In genomic region chrX:152949114-152949513, GRCh38 we compare ENCODE assay signal across 32 cellular contexts. TPM values are rescaled to one million over a fixed set of nuclear protein-coding genes. Genes with fewer than 3 reads are reported as not detected.
"Had no signal": no experiment of that assay in that cellular context is flagged by ENCODE, and none has a peak within 500 bp of the region (broad histone marks: within the 10 kb centered on the region; RNA-seq: fewer than 3 reads in every experiment).

No MANE protein-coding gene starts in this region.

- H3K36me3 ChIP-seq: neural progenitor cell, ovary, right lobe of liver, transverse colon, upper lobe of right lung, uterus had no signal

- H3K9me3 ChIP-seq: ovary, psoas muscle, right lobe of liver, suprapubic skin, testis, tibial artery, transverse colon, upper lobe of right lung, uterus had no signal

- H3K4me3 Mint-ChIP-seq: naive thymus-derived CD4-positive, alpha-beta T cell; natural killer cell; nephron; neural progenitor cell; stimulated activated memory B cell treated with anti-CD40 and anti-IgM and Interleukin-4, amounts not matched to agents 10 μg/mL and 1 μg/mL and 100 μg/mL, for 72 hours; stimulated activated naive CD8-positive, alpha-beta T cell treated with anti-CD3 and anti-CD28 coated beads, Interleukin-15, amount 100 ng/mL, for 72 hours; type B pancreatic cell had no signal

- H3K9me3 Mint-ChIP-seq: naive thymus-derived CD4-positive, alpha-beta T cell; natural killer cell; stimulated activated memory B cell treated with anti-CD40 and anti-IgM and Interleukin-4, amounts not matched to agents 10 μg/mL and 1 μg/mL and 100 μg/mL, for 72 hours; stimulated activated naive CD8-positive, alpha-beta T cell treated with anti-CD3 and anti-CD28 coated beads, Interleukin-15, amount 100 ng/mL, for 72 hours; type B pancreatic cell had no signal

- H3K27ac Mint-ChIP-seq: naive thymus-derived CD4-positive, alpha-beta T cell; natural killer cell; nephron; neural progenitor cell; progenitor cell of endocrine pancreas; stimulated activated memory B cell treated with anti-CD40 and anti-IgM and Interleukin-4, amounts not matched to agents 10 μg/mL and 1 μg/mL and 100 μg/mL, for 72 hours; stimulated activated naive CD8-positive, alpha-beta T cell treated with anti-CD3 and anti-CD28 coated beads, Interleukin-15, amount 100 ng/mL, for 72 hours; type B pancreatic cell had no signal

- H3K4me3 ChIP-seq: neural progenitor cell, ovary, psoas muscle, right lobe of liver, skin epidermis, smooth muscle cell, suprapubic skin, testis, tibial artery, transverse colon, upper lobe of right lung, uterus had no signal

- H3K27ac ChIP-seq: neural progenitor cell, ovary, parathyroid adenoma, psoas muscle, right lobe of liver, skin epidermis, suprapubic skin, testis, tibial artery, transverse colon, upper lobe of right lung, uterus had no signal

- H3K36me3 Mint-ChIP-seq: natural killer cell, neural progenitor cell, type B pancreatic cell had no signal

- H3K4me1 Mint-ChIP-seq: naive thymus-derived CD4-positive, alpha-beta T cell; natural killer cell; neural progenitor cell; stimulated activated memory B cell treated with anti-CD40 and anti-IgM and Interleukin-4, amounts not matched to agents 10 μg/mL and 1 μg/mL and 100 μg/mL, for 72 hours; stimulated activated naive CD8-positive, alpha-beta T cell treated with anti-CD3 and anti-CD28 coated beads, Interleukin-15, amount 100 ng/mL, for 72 hours had no signal

- DNase-seq: naive thymus-derived CD4-positive, alpha-beta T cell; natural killer cell; occipital lobe; psoas muscle; right cardiac atrium; right lobe of liver; stimulated activated CD4-positive, alpha-beta T cell treated with anti-CD3 and anti-CD28 coated beads, Interleukin-15, amount 100 ng/mL, for 24 hours; stimulated activated CD4-positive, alpha-beta T cell treated with anti-CD3 and anti-CD28 coated beads, Interleukin-2, amount 100 ng/mL, for 24 hours; stimulated activated CD4-positive, alpha-beta T cell treated with anti-CD3 and anti-CD28 coated beads, Interleukin-2, amount 100 ng/mL, for 48 hours; stimulated activated CD4-positive, alpha-beta T cell treated with anti-CD3 and anti-CD28 coated beads, Interleukin-4, amount 100 ng/mL, for 24 hours; stimulated activated naive CD4-positive, alpha-beta T cell; stimulated activated naive CD8-positive, alpha-beta T cell treated with anti-CD3 and anti-CD28 coated beads, Interleukin-15, amount 100 ng/mL, for 72 hours; stimulated activated naive CD8-positive, alpha-beta T cell treated with anti-CD3 and anti-CD28 coated beads, Interleukin-15, Interleukin-2, amounts not matched to agents 100 U/mL and 50 U/mL, for 24 hours; substantia nigra; testis; tibial artery; transverse colon; upper lobe of right lung; uterus had no signal

- ATAC-seq: naive thymus-derived CD4-positive, alpha-beta T cell; natural killer cell; psoas muscle; right cardiac atrium; right lobe of liver; stimulated activated memory B cell treated with anti-CD40 and anti-IgM and Interleukin-4, amounts not matched to agents 10 μg/mL and 1 μg/mL and 100 μg/mL, for 72 hours; stimulated activated naive CD8-positive, alpha-beta T cell treated with anti-CD3 and anti-CD28 coated beads, Interleukin-15, amount 100 ng/mL, for 72 hours; stimulated activated naive CD8-positive, alpha-beta T cell treated with anti-CD3 and anti-CD28 coated beads, Interleukin-15, Interleukin-2, amounts not matched to agents 100 U/mL and 50 U/mL, for 24 hours; upper lobe of right lung had no signal

- H3K27me3 ChIP-seq: neural progenitor cell, ovary, right lobe of liver, suprapubic skin, testis, tibial artery, transverse colon, upper lobe of right lung had no signal

- H3K4me1 ChIP-seq: neural progenitor cell, parathyroid adenoma, psoas muscle, right lobe of liver, suprapubic skin, testis, tibial artery, transverse colon, upper lobe of right lung, uterus had no signal

RNA-seq across cellular contexts. Expression of gene PNMA5, which starts 44.8 kb away (rescaled TPM):
- total RNA-seq: natural killer cell, osteoblast, ovary, progenitor cell of endocrine pancreas, psoas muscle, renal cortical epithelial cell, right lobe of liver, smooth muscle cell, suprapubic skin, transverse colon, upper lobe of right lung, urinary bladder had no signal
- polyA plus RNA-seq: naive thymus-derived CD4-positive, alpha-beta T cell; psoas muscle; right cardiac atrium; smooth muscle cell had no signal
